Comparison of ENCODE assay signal across 16 cellular contexts in the genomic region with DNA sequence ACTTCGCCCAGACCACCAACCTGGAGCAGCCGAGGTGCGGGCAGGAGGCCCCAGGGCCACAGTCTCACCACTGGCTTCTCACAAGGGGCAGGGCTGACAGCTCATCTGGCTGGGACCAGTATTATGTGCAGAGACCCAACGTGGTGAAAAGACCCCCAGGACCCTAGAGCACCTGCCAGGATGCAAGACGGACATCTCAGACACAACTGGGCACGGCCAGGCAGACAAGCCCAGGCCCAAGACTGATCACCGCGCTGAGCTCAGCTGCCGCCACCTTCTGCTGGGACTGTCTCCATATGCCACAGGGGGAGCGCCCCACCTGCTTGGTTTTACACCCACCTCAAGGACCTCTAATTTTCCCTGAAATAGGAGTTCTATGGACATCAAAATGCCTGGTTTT. TPM values are rescaled to one million over a fixed set of nuclear protein-coding genes. Genes with fewer than 3 reads are reported as not detected.
DNase-seq lines count a peak whose midpoint lies in the region; ATAC-seq and TF ChIP-seq lines count a peak whose summit lies in the region.
"Had no signal": no experiment of that assay in that cellular context is flagged by ENCODE, and none has a peak within 500 bp of the region (broad histone marks: within the 10 kb centered on the region; RNA-seq: fewer than 3 reads in every experiment).

No MANE protein-coding gene starts in this region.

- H3K4me1 ChIP-seq in heart right ventricle (peaks cover 0 to 51% (median 18%) of the 10 kb centered on the region in 9 donors), Peyer's patch (no peaks in the 10 kb centered on the region), lower lobe of right lung (peaks cover 19% of the 10 kb centered on the region), aorta (ENCODE audit: control insufficient read depth in 1 of 2, insufficient read depth in 2 of 2, low read length in 2 of 2) (no peaks in the 10 kb centered on the region)
- H3K4me1 ChIP-seq: A549 had no signal

- no peak overlapping the region for H3K27ac Mint-ChIP-seq in mesothelial cell of epicardium

- H3K27me3 ChIP-seq in heart right ventricle (no peaks in the 10 kb centered on the region), Peyer's patch (no peaks in the 10 kb centered on the region), lower lobe of right lung (ENCODE audit: low read depth) (no peaks in the 10 kb centered on the region), aorta (ENCODE audit: control insufficient read depth in 1 of 2, insufficient read depth in 2 of 2, low read length in 1 of 2) (no peaks in the 10 kb centered on the region)

- H3K4me3 ChIP-seq in heart right ventricle (no peak overlapping the region), Peyer's patch (no peak overlapping the region), lower lobe of right lung (no peak overlapping the region), aorta (ENCODE audit: low read length in 2 of 2) (no peak overlapping the region)
- H3K4me3 ChIP-seq: A549 had no signal

- H3K36me3 Mint-ChIP-seq in mesothelial cell of epicardium: no peaks in the 10 kb centered on the region

- ATAC-seq in Right ventricle myocardium superior (ENCODE audit: poor library complexity) (no peak), heart right ventricle (no peak), lower lobe of right lung (no peak), aorta (ENCODE audit: low FRiP score) (no peak), HG03045 (IDR thresholded peaks at IDR 0.05; ENCODE audit: unreplicated experiment) (no peak)
- ATAC-seq: A549 had no signal

- H3K27ac ChIP-seq in heart right ventricle (no peak overlapping the region), Peyer's patch (no peak overlapping the region), lower lobe of right lung (no peak overlapping the region), aorta (ENCODE audit: low read depth in 1 of 2, low read length in 2 of 2) (no peak overlapping the region)
- H3K27ac ChIP-seq: A549, HL-60 had no signal

- DNase-seq in Right ventricle myocardium superior (peak; percentile 28), heart right ventricle (no peak), Peyer's patch (peak in 2 of 3 donors; percentile 23 to 41), lower lobe of right lung (peak; percentile 14), aorta (peak; percentile 32 to 57), mesothelial cell of epicardium (ENCODE audit: low spot score in 2 of 2, unreplicated experiment in 2 of 2) (no peak)
- DNase-seq: GOT3, KBM-7, NCI-H1048, NCI-H1694, NCI-H2107, NCI-H345 had no signal

- TF ChIP-seq CTCF in heart right ventricle (IDR thresholded peaks at IDR 0.05): no peak
- TF ChIP-seq CTCF in Peyer's patch (IDR thresholded peaks at IDR 0.05): no peak
- TF ChIP-seq CTCF in lower lobe of right lung (IDR thresholded peaks at IDR 0.05): no peak
- TF ChIP-seq CTCF in mesothelial cell of epicardium (IDR thresholded peaks at IDR 0.05; ENCODE audit: unreplicated experiment): no peak

- 95 to 98% methylated on average over 10 of the region's 10 CpGs for WGBS in heart right ventricle, 2 donors
- 93 to 95% methylated on average over 10 of the region's 10 CpGs for WGBS in aorta, 2 donors

- H3K9me3 Mint-ChIP-seq in mesothelial cell of epicardium: no peaks in the 10 kb centered on the region
- H3K9me3 Mint-ChIP-seq: CD8-positive, alpha-beta memory T cell had no signal

- intact Hi-C loops in Right ventricle myocardium superior (cut with DNase I) (no loop called here), heart right ventricle (cut with DNase I) (no loop called here), lower lobe of right lung (cut with DNase I) (no loop called here), aorta (cut with DNase I) (no loop called here)

- H3K36me3 ChIP-seq in heart right ventricle: peaks cover 0 to 9% (median 0%) of the 10 kb centered on the region in 9 donors
- no peaks in the 10 kb centered on the region for H3K36me3 ChIP-seq in Peyer's patch
- H3K36me3 ChIP-seq in lower lobe of right lung: peaks cover 14% of the 10 kb centered on the region
- no peaks in the 10 kb centered on the region for H3K36me3 ChIP-seq in aorta (ENCODE audit: control insufficient read depth in 1 of 2, insufficient read depth in 2 of 2, low read length in 1 of 2)

- no peak overlapping the region for H3K4me3 Mint-ChIP-seq in mesothelial cell of epicardium
- H3K4me3 Mint-ChIP-seq: CD8-positive, alpha-beta memory T cell had no signal

- H3K27me3 Mint-ChIP-seq in mesothelial cell of epicardium (ENCODE audit: low read depth): no peaks in the 10 kb centered on the region
- H3K27me3 Mint-ChIP-seq: CD8-positive, alpha-beta memory T cell had no signal

- H3K4me1 Mint-ChIP-seq in mesothelial cell of epicardium: peaks cover 4% of the 10 kb centered on the region

- H3K9me3 ChIP-seq in heart right ventricle: no peaks in the 10 kb centered on the region
- H3K9me3 ChIP-seq in Peyer's patch: no peaks in the 10 kb centered on the region
- no peaks in the 10 kb centered on the region for H3K9me3 ChIP-seq in lower lobe of right lung
- no peaks in the 10 kb centered on the region for H3K9me3 ChIP-seq in aorta (ENCODE audit: control insufficient read depth, low read length)
- H3K9me3 ChIP-seq: A549 had no signal

- TF ChIP-seq POLR2A in Peyer's patch (IDR thresholded peaks at IDR 0.05): no peak

RNA-seq across cellular contexts. Expression of a gene that starts 23.2 kb away (rescaled TPM):
- 24.9 TPM for total RNA-seq in Right ventricle myocardium superior
- total RNA-seq in heart right ventricle: 10 to 100 TPM; 18.8 to 40.0 (median 27.2) TPM
- polyA plus RNA-seq in heart right ventricle: 10 to 100 TPM in 1 of 2 donors, 1 to 10 TPM in 1; 3.7 to 14.9 TPM
- 100 to 1,000 TPM in 3 of 4 donors, 10 to 100 TPM in 1; 28.9 to 198 (median 102) TPM for total RNA-seq in Peyer's patch
- total RNA-seq in lower lobe of right lung: 44.9 TPM
- total RNA-seq in aorta: 10 to 100 TPM; 50.7 to 75.5 TPM
- 1 to 10 TPM; 6.8 to 9.6 TPM for polyA plus RNA-seq in aorta
- total RNA-seq in mesothelial cell of epicardium: 45.8 to 59.2 TPM (median 48.9 TPM) in 3 replicates

Comparison
In these comparisons a context has a peak if more than half of its experiments do, and no peak if none do; other contexts are left out.
1. DNase-seq: peak in Right ventricle myocardium superior (single experiment), Peyer's patch (2 of 3), lower lobe of right lung (single experiment) and aorta (2 of 2); none in heart right ventricle (0 of 2) and mesothelial cell of epicardium (0 of 2).